In genomic region chr3:108505811-108506210, GRCh38 we compare ENCODE assay signal across 27 cellular contexts. TPM values are rescaled to one million over a fixed set of nuclear protein-coding genes. Genes with fewer than 3 reads are reported as not detected.
A peak's percentile ranks its signal among the peaks of the same experiment; 100 is the strongest.
DNase-seq lines count a peak whose midpoint lies in the region; ATAC-seq and TF ChIP-seq lines count a peak whose summit lies in the region.
"Had no signal": no experiment of that assay in that cellular context is flagged by ENCODE, and none has a peak within 500 bp of the region (broad histone marks: within the 10 kb centered on the region; RNA-seq: fewer than 3 reads in every experiment).

No MANE protein-coding gene starts in this region.

- WGBS in H9 (ENCODE audit: extremely low coverage, insufficient read length, low lambda C conversion rate) = no CpG with 5 or more reads among the region's 1 CpG

- H3K9me3 ChIP-seq in H9 (ENCODE audit: control insufficient read depth, low read depth, low read length) = no peaks in the 10 kb centered on the region
- H3K9me3 ChIP-seq: HAP-1, transverse colon had no signal

- no peak overlapping the region for H2AK5ac ChIP-seq in H9 (ENCODE audit: insufficient read length, low read length)

- H3K23me2 ChIP-seq in H9 (ENCODE audit: insufficient read length, low read depth, low read length, poor library complexity, severe bottlenecking) = no peaks in the 10 kb centered on the region

- no peak overlapping the region for H3K23ac ChIP-seq in H9 (ENCODE audit: insufficient read length, low read depth, low read length)

- H2BK120ac ChIP-seq in H9 (ENCODE audit: low read depth, low read length, poor library complexity, severe bottlenecking) = no peak overlapping the region

- peaks cover 6 to 7% of the 10 kb centered on the region in 2 experiments; a peak in 3 of 4 replicates for H3K4me1 Mint-ChIP-seq in H9
- H3K4me1 Mint-ChIP-seq: activated B cell treated with CpG ODN at 0.5 μM for 24 hours; activated naive CD8-positive, alpha-beta T cell treated with anti-CD3 and anti-CD28 coated beads, Interleukin-2, amount 10 ng/mL, durations not matched to agents 7 days and 5 days; CD4-positive, alpha-beta memory T cell; naive thymus-derived CD8-positive, alpha-beta T cell had no signal

- H3K27me3 ChIP-seq in H9 (ENCODE audit: insufficient read depth, low read length) = no peaks in the 10 kb centered on the region
- H3K27me3 ChIP-seq: transverse colon had no signal

- H3K14ac ChIP-seq in H9 (ENCODE audit: insufficient read depth, low read length) = no peak overlapping the region

- H3K27me3 Mint-ChIP-seq in H9 (ENCODE audit: low read depth) = no peaks in the 10 kb centered on the region
- H3K27me3 Mint-ChIP-seq: activated B cell treated with CpG ODN at 0.5 μM for 24 hours; activated CD4-positive, alpha-beta memory T cell treated with anti-CD3 and anti-CD28 coated beads for 36 hours; CD4-positive, alpha-beta memory T cell had no signal

- H3K56ac ChIP-seq in H9 (ENCODE audit: insufficient read length, low read depth, low read length) = no peak overlapping the region

- DNase-seq in GM10266 (ENCODE audit: extremely low spot score) = peak; percentile 7
- no peak for DNase-seq in H9
- peak; percentile 14 to 19 for DNase-seq in erythroblast (lab: John Stamatoyannopoulos, UW)
- no peak for DNase-seq in HuH-7 (ENCODE audit: low spot score)
- DNase-seq in NCI-H187 (lab: John Stamatoyannopoulos, UW) = no peak
- DNase-seq: activated B cell treated with CpG ODN at 0.5 μM for 24 hours; activated CD4-positive, alpha-beta memory T cell treated with anti-CD3 and anti-CD28 coated beads for 36 hours; activated CD8-positive, alpha-beta memory T cell treated with anti-CD3 and anti-CD28 coated beads, Interleukin-2, amount 50 U/mL, for 48 hours; activated naive CD8-positive, alpha-beta T cell treated with anti-CD3 and anti-CD28 coated beads, Interleukin-2, amount 10 ng/mL, durations not matched to agents 7 days and 5 days; CD4-positive, alpha-beta memory T cell; foreskin melanocyte; naive thymus-derived CD8-positive, alpha-beta T cell; NCI-H1105; NCI-H2081; NCI-H226; NCI-H774; SHP77; small intestine; stimulated activated CD4-positive, alpha-beta T cell treated with anti-CD3 and anti-CD28 coated beads, Interleukin-1b, Interleukin-23, amount 100 ng/mL, for 48 hours; transverse colon had no signal

- peak; percentile 51; the same call in 2 of the 3 replicates for ATAC-seq in SK-N-SH treated with all-trans-retinoic acid at 6 μM for 48 hours
- ATAC-seq in GM19397 (IDR thresholded peaks at IDR 0.05; ENCODE audit: unreplicated experiment) = no peak
- ATAC-seq: esophagus mucosa; left lobe of liver; naive thymus-derived CD8-positive, alpha-beta T cell had no signal

- TF ChIP-seq POLR2A in erythroblast (IDR thresholded peaks at IDR 0.05; ENCODE audit: low read length) = no peak

- peak; percentile 12 for TF ChIP-seq CTCF in GM10266 (IDR thresholded peaks at IDR 0.05; ENCODE audit: control insufficient read depth, insufficient read depth, low read depth, missing control alignments)
- peak; percentile 32; the same call in 2 of the 3 replicates for TF ChIP-seq CTCF in H9 (conservative IDR thresholded peaks at IDR 0.05)

- H4K5ac ChIP-seq in H9 (ENCODE audit: insufficient read length, low read depth, low read length) = no peak overlapping the region

- no peak overlapping the region for H3K27ac ChIP-seq in H9 (ENCODE audit: insufficient read length, low read depth, low read length)
- H3K27ac ChIP-seq: transverse colon had no signal

- H2AFZ ChIP-seq in H9 (ENCODE audit: low read length) = no peak overlapping the region

- no peak overlapping the region for H3K18ac ChIP-seq in H9 (ENCODE audit: insufficient read length, low read depth, low read length)

- H3K4me1 ChIP-seq in H9 (ENCODE audit: insufficient read depth, low read length) = no peaks in the 10 kb centered on the region; the same call in 1 of the 2 replicates
- H3K4me1 ChIP-seq: HAP-1, transverse colon had no signal

- no peaks in the 10 kb centered on the region for H4K20me1 ChIP-seq in H9 (ENCODE audit: control insufficient read depth, insufficient read depth, insufficient read length)

- no peak overlapping the region for H3K4ac ChIP-seq in H9 (ENCODE audit: low read depth, low read length)

- H3K4me3 Mint-ChIP-seq in H9 = no peak overlapping the region
- H3K4me3 Mint-ChIP-seq: activated B cell treated with CpG ODN at 0.5 μM for 24 hours; activated CD4-positive, alpha-beta memory T cell treated with anti-CD3 and anti-CD28 coated beads for 36 hours; activated naive CD8-positive, alpha-beta T cell treated with anti-CD3 and anti-CD28 coated beads, Interleukin-2, amount 10 ng/mL, durations not matched to agents 7 days and 5 days; CD4-positive, alpha-beta memory T cell; naive thymus-derived CD8-positive, alpha-beta T cell; T-helper 1 cell treated with Interleukin-12 subunit alpha and Interleukin-12 subunit beta and Interleukin-4 antibody, amounts not matched to agents 30 μg/mL and 1 μg/mL, for 36 hours had no signal

- H3K36me3 Mint-ChIP-seq in H9 (ENCODE audit: insufficient read depth in 1 of 3, low read depth in 3 of 3) = no peaks in the 10 kb centered on the region
- H3K36me3 Mint-ChIP-seq: activated CD4-positive, alpha-beta memory T cell treated with anti-CD3 and anti-CD28 coated beads for 36 hours; activated naive CD8-positive, alpha-beta T cell treated with anti-CD3 and anti-CD28 coated beads, Interleukin-2, amount 10 ng/mL, durations not matched to agents 7 days and 5 days; CD4-positive, alpha-beta memory T cell had no signal

- no peak overlapping the region for H3K27ac Mint-ChIP-seq in H9
- H3K27ac Mint-ChIP-seq: activated B cell treated with CpG ODN at 0.5 μM for 24 hours; activated CD4-positive, alpha-beta memory T cell treated with anti-CD3 and anti-CD28 coated beads for 36 hours; activated naive CD8-positive, alpha-beta T cell treated with anti-CD3 and anti-CD28 coated beads, Interleukin-2, amount 10 ng/mL, durations not matched to agents 7 days and 5 days; CD4-positive, alpha-beta memory T cell; naive thymus-derived CD8-positive, alpha-beta T cell; T-helper 1 cell treated with Interleukin-12 subunit alpha and Interleukin-12 subunit beta and Interleukin-4 antibody, amounts not matched to agents 30 μg/mL and 1 μg/mL, for 36 hours had no signal

- H2BK20ac ChIP-seq in H9 (ENCODE audit: low read depth, low read length, poor library complexity, severe bottlenecking) = no peak overlapping the region

- no peaks in the 10 kb centered on the region for H3K79me1 ChIP-seq in H9 (ENCODE audit: insufficient read depth, low read depth, low read length, poor library complexity, severe bottlenecking)

- H4K91ac ChIP-seq in H9 (ENCODE audit: insufficient read length, low read depth, low read length) = no peak overlapping the region

- no peak overlapping the region for H3K4me2 ChIP-seq in H9 (ENCODE audit: insufficient read depth, insufficient read length, low read length)

- H2BK5ac ChIP-seq in H9 (ENCODE audit: insufficient read length, low read length) = no peak overlapping the region

- H4K8ac ChIP-seq in H9 (replicated peaks; ENCODE audit: insufficient read length, low read depth, low read length) = no peak overlapping the region

- no peak overlapping the region for H3T11ph ChIP-seq in H9 (ENCODE audit: low read length)

- no peak overlapping the region for H2BK15ac ChIP-seq in H9 (ENCODE audit: low read depth, low read length)

- H3K79me2 ChIP-seq in H9 (ENCODE audit: insufficient read depth, low read length) = no peaks in the 10 kb centered on the region

- H2BK12ac ChIP-seq in H9 (ENCODE audit: insufficient read length, low read depth, low read length) = no peak overlapping the region

- H3K9me3 Mint-ChIP-seq in H9 = no peaks in the 10 kb centered on the region
- H3K9me3 Mint-ChIP-seq: activated CD4-positive, alpha-beta memory T cell treated with anti-CD3 and anti-CD28 coated beads for 36 hours; activated naive CD8-positive, alpha-beta T cell treated with anti-CD3 and anti-CD28 coated beads, Interleukin-2, amount 10 ng/mL, durations not matched to agents 7 days and 5 days; naive thymus-derived CD8-positive, alpha-beta T cell; T-helper 1 cell treated with Interleukin-12 subunit alpha and Interleukin-12 subunit beta and Interleukin-4 antibody, amounts not matched to agents 30 μg/mL and 1 μg/mL, for 36 hours had no signal

- H3K9ac ChIP-seq in H9 (ENCODE audit: extremely low read depth, insufficient read length, low read length) = no peak overlapping the region

TF ChIP-seq in SK-N-SH treated with all-trans-retinoic acid at 6 μM for 48 hours, 23 proteins besides CTCF, POLR2A, EP300 and RAD21:
- peak; percentile 26; the same call in 1 of the 2 replicates for TF ChIP-seq ISL1 (CRISPR knock-in tag; IDR thresholded peaks at IDR 0.05)
- no peak for TF ChIP-seq ZFP30 (CRISPR knock-in tag; IDR thresholded peaks at IDR 0.05)
TF ChIP-seq in SK-N-SH treated with all-trans-retinoic acid at 6 μM for 48 hours: peak in this region for 1.

RNA-seq across cellular contexts. Expression of gene MYH15, which starts 4.6 kb away (rescaled TPM):
- 0.07 and 0.13 TPM in 2 replicates for total RNA-seq in H9 (2021)
- total RNA-seq: omental fat pad had no signal

Comparison
In these comparisons a context has a peak if more than half of its experiments do, and no peak if none do; other contexts are left out.
1. DNase-seq: peak in GM10266 (single experiment) and erythroblast (2 of 2); none in H9 (single experiment), HuH-7 (single experiment) and NCI-H187 (0 of 2).